1 cellular context compared by ENCODE assay signal in the genomic region with DNA sequence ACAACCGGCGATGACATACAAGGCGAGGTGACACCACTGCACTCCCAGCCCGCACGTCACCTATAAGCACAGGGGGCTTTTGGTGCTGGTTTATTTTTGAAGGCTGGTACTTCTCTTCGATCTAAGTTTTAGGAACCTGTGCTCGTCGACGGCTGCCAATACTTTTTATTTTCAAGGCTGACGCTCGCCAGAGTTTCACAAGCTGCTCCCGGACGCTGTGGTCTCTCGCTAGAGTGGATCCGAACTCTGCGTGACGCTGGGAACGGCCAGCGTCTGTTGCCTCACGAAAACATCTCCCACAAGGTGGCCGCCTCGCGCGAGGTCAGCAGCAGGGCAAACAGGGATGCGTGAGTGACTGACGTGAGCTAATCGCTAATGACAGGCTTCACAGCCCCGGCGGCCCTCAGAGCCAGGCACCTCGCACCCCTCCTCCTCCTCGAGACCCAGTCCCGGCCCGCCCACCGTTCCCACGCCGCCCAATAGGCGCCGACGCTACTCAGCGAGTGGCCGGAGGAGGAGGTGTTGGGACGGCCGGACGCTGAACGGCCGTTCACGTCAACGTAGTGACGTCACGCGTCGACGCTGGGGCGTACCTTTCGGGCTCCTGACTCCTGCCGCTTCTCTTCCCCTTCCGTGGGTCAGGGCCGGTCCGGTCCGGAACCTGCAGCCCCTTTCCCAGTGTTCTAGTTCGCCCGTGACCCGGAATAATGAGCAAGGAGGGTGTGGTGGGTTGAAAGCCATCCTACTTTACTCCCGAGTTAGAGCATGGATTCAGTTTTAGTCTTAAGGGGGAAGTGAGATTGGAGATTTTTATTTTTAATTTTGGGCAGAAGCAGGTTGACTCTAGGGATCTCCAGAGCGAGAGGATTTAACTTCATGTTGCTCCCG.
TF ChIP-seq lines count a peak whose summit lies in the region.

TSS of gene CLCN3 (plus strand) at position 621 of the 888 bp plus-strand sequence. CDS start 15,351 bp downstream, outside the sequence.

TF ChIP-seq in WTC11, 78 proteins besides CTCF, POLR2A, EP300 and RAD21 (continued from another document):
- TF ChIP-seq E2F1 (CRISPR knock-in tag; IDR thresholded peaks at IDR 0.05) (no peak), MYBL2 (CRISPR knock-in tag; IDR thresholded peaks at IDR 0.05) (no peak), ELF4 (CRISPR knock-in tag; IDR thresholded peaks at IDR 0.05; ENCODE audit: low read depth) (no peak)
- TF ChIP-seq, protein P1, sequence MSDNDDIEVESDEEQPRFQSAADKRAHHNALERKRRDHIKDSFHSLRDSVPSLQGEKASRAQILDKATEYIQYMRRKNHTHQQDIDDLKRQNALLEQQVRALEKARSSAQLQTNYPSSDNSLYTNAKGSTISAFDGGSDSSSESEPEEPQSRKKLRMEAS (CRISPR knock-in tag; IDR thresholded peaks at IDR 0.05): peak; percentile 76
- TF ChIP-seq, protein P2, sequence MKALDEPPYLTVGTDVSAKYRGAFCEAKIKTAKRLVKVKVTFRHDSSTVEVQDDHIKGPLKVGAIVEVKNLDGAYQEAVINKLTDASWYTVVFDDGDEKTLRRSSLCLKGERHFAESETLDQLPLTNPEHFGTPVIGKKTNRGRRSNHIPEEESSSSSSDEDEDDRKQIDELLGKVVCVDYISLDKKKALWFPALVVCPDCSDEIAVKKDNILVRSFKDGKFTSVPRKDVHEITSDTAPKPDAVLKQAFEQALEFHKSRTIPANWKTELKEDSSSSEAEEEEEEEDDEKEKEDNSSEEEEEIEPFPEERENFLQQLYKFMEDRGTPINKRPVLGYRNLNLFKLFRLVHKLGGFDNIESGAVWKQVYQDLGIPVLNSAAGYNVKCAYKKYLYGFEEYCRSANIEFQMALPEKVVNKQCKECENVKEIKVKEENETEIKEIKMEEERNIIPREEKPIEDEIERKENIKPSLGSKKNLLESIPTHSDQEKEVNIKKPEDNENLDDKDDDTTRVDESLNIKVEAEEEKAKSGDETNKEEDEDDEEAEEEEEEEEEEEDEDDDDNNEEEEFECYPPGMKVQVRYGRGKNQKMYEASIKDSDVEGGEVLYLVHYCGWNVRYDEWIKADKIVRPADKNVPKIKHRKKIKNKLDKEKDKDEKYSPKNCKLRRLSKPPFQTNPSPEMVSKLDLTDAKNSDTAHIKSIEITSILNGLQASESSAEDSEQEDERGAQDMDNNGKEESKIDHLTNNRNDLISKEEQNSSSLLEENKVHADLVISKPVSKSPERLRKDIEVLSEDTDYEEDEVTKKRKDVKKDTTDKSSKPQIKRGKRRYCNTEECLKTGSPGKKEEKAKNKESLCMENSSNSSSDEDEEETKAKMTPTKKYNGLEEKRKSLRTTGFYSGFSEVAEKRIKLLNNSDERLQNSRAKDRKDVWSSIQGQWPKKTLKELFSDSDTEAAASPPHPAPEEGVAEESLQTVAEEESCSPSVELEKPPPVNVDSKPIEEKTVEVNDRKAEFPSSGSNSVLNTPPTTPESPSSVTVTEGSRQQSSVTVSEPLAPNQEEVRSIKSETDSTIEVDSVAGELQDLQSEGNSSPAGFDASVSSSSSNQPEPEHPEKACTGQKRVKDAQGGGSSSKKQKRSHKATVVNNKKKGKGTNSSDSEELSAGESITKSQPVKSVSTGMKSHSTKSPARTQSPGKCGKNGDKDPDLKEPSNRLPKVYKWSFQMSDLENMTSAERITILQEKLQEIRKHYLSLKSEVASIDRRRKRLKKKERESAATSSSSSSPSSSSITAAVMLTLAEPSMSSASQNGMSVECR (CRISPR knock-in tag; IDR thresholded peaks at IDR 0.05; ENCODE audit: borderline replicate concordance): 0 out of 2 replicates have a peak, but pooled peaks have one; percentile 17
